Comparison of ENCODE assay signal across 1 cellular context in genomic region chr17:67245073-67245693, GRCh38.
TF ChIP-seq lines count a peak whose summit lies in the region.

HELZ (minus strand) TSS chr17:67245196; CDS start chr17:67218804, 26,392 bp downstream.

TF ChIP-seq in HepG2, 621 proteins besides CTCF, POLR2A, EP300 and RAD21 (continued from another document and continues in another):
- TF ChIP-seq GRHL1 (CRISPR knock-in tag; conservative IDR thresholded peaks at IDR 0.05) (no peak), HMGXB4 (CRISPR knock-in tag; IDR thresholded peaks at IDR 0.05; ENCODE audit: borderline replicate concordance in 1 of 2, low read depth in 1 of 2) (peak in 1 of 2 experiments; percentile 63; a peak in 2 of 4 replicates), TGIF2 (CRISPR knock-in tag; IDR thresholded peaks at IDR 0.05) (no peak; the same call in 1 of the 2 replicates), NR3C1 (CRISPR knock-in tag; IDR thresholded peaks at IDR 0.05) (no peak), JUNB (CRISPR knock-in tag; IDR thresholded peaks at IDR 0.05; ENCODE audit: borderline replicate concordance) (peak; percentile 20; the same call in 1 of the 2 replicates), KAT8 (CRISPR knock-in tag; IDR thresholded peaks at IDR 0.05) (0 out of 2 replicates have a peak, but pooled peaks have one; percentile 29), KDM5A (IDR thresholded peaks at IDR 0.05; ENCODE audit: borderline replicate concordance, low read length) (peak; percentile 74; the same call in 1 of the 2 replicates), SETDB1 (CRISPR knock-in tag; IDR thresholded peaks at IDR 0.05; ENCODE audit: borderline replicate concordance) (no peak), PAXIP1 (CRISPR knock-in tag; conservative IDR thresholded peaks at IDR 0.05) (peak; percentile 72; the same call in 1 of the 2 replicates), ZNF432 (CRISPR knock-in tag; IDR thresholded peaks at IDR 0.05; ENCODE audit: borderline replicate concordance) (no peak), THAP11 (CRISPR knock-in tag; IDR thresholded peaks at IDR 0.05) (peak; percentile 21; the same call in 1 of the 2 replicates), EHMT2 (IDR thresholded peaks at IDR 0.05; ENCODE audit: borderline replicate concordance, low read depth, low read length) (no peak), THYN1 (CRISPR knock-in tag; IDR thresholded peaks at IDR 0.05; ENCODE audit: borderline replicate concordance, low read depth) (no peak), ZNF512 (CRISPR knock-in tag; IDR thresholded peaks at IDR 0.05) (no peak)
- TF ChIP-seq, protein P1, sequence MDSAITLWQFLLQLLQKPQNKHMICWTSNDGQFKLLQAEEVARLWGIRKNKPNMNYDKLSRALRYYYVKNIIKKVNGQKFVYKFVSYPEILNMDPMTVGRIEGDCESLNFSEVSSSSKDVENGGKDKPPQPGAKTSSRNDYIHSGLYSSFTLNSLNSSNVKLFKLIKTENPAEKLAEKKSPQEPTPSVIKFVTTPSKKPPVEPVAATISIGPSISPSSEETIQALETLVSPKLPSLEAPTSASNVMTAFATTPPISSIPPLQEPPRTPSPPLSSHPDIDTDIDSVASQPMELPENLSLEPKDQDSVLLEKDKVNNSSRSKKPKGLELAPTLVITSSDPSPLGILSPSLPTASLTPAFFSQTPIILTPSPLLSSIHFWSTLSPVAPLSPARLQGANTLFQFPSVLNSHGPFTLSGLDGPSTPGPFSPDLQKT (CRISPR knock-in tag; IDR thresholded peaks at IDR 0.05; ENCODE audit: borderline replicate concordance) = no peak
- TF ChIP-seq, protein P2, sequence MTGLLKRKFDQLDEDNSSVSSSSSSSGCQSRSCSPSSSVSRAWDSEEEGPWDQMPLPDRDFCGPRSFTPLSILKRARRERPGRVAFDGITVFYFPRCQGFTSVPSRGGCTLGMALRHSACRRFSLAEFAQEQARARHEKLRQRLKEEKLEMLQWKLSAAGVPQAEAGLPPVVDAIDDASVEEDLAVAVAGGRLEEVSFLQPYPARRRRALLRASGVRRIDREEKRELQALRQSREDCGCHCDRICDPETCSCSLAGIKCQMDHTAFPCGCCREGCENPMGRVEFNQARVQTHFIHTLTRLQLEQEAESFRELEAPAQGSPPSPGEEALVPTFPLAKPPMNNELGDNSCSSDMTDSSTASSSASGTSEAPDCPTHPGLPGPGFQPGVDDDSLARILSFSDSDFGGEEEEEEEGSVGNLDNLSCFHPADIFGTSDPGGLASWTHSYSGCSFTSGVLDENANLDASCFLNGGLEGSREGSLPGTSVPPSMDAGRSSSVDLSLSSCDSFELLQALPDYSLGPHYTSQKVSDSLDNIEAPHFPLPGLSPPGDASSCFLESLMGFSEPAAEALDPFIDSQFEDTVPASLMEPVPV (CRISPR knock-in tag; IDR thresholded peaks at IDR 0.05) = 0 out of 2 replicates have a peak, but pooled peaks have one; percentile 15
- TF ChIP-seq, protein P3, sequence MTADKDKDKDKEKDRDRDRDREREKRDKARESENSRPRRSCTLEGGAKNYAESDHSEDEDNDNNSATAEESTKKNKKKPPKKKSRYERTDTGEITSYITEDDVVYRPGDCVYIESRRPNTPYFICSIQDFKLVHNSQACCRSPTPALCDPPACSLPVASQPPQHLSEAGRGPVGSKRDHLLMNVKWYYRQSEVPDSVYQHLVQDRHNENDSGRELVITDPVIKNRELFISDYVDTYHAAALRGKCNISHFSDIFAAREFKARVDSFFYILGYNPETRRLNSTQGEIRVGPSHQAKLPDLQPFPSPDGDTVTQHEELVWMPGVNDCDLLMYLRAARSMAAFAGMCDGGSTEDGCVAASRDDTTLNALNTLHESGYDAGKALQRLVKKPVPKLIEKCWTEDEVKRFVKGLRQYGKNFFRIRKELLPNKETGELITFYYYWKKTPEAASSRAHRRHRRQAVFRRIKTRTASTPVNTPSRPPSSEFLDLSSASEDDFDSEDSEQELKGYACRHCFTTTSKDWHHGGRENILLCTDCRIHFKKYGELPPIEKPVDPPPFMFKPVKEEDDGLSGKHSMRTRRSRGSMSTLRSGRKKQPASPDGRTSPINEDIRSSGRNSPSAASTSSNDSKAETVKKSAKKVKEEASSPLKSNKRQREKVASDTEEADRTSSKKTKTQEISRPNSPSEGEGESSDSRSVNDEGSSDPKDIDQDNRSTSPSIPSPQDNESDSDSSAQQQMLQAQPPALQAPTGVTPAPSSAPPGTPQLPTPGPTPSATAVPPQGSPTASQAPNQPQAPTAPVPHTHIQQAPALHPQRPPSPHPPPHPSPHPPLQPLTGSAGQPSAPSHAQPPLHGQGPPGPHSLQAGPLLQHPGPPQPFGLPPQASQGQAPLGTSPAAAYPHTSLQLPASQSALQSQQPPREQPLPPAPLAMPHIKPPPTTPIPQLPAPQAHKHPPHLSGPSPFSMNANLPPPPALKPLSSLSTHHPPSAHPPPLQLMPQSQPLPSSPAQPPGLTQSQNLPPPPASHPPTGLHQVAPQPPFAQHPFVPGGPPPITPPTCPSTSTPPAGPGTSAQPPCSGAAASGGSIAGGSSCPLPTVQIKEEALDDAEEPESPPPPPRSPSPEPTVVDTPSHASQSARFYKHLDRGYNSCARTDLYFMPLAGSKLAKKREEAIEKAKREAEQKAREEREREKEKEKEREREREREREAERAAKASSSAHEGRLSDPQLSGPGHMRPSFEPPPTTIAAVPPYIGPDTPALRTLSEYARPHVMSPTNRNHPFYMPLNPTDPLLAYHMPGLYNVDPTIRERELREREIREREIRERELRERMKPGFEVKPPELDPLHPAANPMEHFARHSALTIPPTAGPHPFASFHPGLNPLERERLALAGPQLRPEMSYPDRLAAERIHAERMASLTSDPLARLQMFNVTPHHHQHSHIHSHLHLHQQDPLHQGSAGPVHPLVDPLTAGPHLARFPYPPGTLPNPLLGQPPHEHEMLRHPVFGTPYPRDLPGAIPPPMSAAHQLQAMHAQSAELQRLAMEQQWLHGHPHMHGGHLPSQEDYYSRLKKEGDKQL (CRISPR knock-in tag; IDR thresholded peaks at IDR 0.05; ENCODE audit: low read depth) = no peak; the same call in 1 of the 2 replicates
- TF ChIP-seq, protein P4, sequence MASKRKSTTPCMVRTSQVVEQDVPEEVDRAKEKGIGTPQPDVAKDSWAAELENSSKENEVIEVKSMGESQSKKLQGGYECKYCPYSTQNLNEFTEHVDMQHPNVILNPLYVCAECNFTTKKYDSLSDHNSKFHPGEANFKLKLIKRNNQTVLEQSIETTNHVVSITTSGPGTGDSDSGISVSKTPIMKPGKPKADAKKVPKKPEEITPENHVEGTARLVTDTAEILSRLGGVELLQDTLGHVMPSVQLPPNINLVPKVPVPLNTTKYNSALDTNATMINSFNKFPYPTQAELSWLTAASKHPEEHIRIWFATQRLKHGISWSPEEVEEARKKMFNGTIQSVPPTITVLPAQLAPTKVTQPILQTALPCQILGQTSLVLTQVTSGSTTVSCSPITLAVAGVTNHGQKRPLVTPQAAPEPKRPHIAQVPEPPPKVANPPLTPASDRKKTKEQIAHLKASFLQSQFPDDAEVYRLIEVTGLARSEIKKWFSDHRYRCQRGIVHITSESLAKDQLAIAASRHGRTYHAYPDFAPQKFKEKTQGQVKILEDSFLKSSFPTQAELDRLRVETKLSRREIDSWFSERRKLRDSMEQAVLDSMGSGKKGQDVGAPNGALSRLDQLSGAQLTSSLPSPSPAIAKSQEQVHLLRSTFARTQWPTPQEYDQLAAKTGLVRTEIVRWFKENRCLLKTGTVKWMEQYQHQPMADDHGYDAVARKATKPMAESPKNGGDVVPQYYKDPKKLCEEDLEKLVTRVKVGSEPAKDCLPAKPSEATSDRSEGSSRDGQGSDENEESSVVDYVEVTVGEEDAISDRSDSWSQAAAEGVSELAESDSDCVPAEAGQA (IDR thresholded peaks at IDR 0.05; ENCODE audit: low read depth) = no peak
- TF ChIP-seq, protein P4 (CRISPR knock-in tag; IDR thresholded peaks at IDR 0.05; ENCODE audit: borderline replicate concordance) = peak; percentile 82
- TF ChIP-seq, protein P5, sequence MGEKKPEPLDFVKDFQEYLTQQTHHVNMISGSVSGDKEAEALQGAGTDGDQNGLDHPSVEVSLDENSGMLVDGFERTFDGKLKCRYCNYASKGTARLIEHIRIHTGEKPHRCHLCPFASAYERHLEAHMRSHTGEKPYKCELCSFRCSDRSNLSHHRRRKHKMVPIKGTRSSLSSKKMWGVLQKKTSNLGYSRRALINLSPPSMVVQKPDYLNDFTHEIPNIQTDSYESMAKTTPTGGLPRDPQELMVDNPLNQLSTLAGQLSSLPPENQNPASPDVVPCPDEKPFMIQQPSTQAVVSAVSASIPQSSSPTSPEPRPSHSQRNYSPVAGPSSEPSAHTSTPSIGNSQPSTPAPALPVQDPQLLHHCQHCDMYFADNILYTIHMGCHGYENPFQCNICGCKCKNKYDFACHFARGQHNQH (CRISPR knock-in tag; IDR thresholded peaks at IDR 0.05) = no peak
